Comparison of ENCODE assay signal across 13 cellular contexts in genomic region chr1:14880456-14881316, GRCh38.
DNase-seq lines count a peak whose midpoint lies in the region; ATAC-seq and TF ChIP-seq lines count a peak whose summit lies in the region.
"Had no signal": no experiment of that assay in that cellular context is flagged by ENCODE, and none has a peak within 500 bp of the region (broad histone marks: within the 10 kb centered on the region; RNA-seq: fewer than 3 reads in every experiment).

No MANE protein-coding gene starts in this region.

- TF ChIP-seq CTCF in body of pancreas (IDR thresholded peaks at IDR 0.05), result no peak
- no peak for TF ChIP-seq CTCF in upper lobe of left lung (IDR thresholded peaks at IDR 0.05)
- no peak for TF ChIP-seq CTCF in sigmoid colon (IDR thresholded peaks at IDR 0.05)

- WGBS in body of pancreas, 2 donors, result 52 to 57% methylated on average over 7 of the region's 7 CpGs
- WGBS in upper lobe of left lung, 2 donors, result 76 to 77% methylated on average over 7 of the region's 7 CpGs
- WGBS in sigmoid colon, 2 donors, result 82% methylated on average over 7 of the region's 7 CpGs

- DNase-seq in GOT3 (lab: John Stamatoyannopoulos, UW) (peak; percentile 29), body of pancreas (peak; percentile 48 to 71 (median 59)), kidney tubule cell (ENCODE audit: low spot score) (peak; percentile 75), upper lobe of left lung (peak in 1 of 2 donors; percentile 36), sigmoid colon (no peak), MV-4-11 (lab: John Stamatoyannopoulos, UW) (no peak)
- no peak for DNase-seq in stimulated activated CD4-positive, alpha-beta T cell treated with anti-CD3 and anti-CD28 coated beads, Interleukin-1b, Interleukin-23, amount 100 ng/mL, for 48 hours
- DNase-seq: activated CD4-positive, alpha-beta T cell treated with anti-CD3 and anti-CD28 coated beads, Interleukin-2, amount 50 U/mL, for 1 hour; NCI-H2227 treated with DMSO at 0.1 percent for 48 hours; T-helper 17 cell had no signal

- H3K27me3 ChIP-seq in body of pancreas (no peaks in the 10 kb centered on the region), upper lobe of left lung (no peaks in the 10 kb centered on the region), sigmoid colon (no peaks in the 10 kb centered on the region)

- H3K9me3 ChIP-seq in body of pancreas (no peaks in the 10 kb centered on the region), upper lobe of left lung (no peaks in the 10 kb centered on the region), sigmoid colon (no peaks in the 10 kb centered on the region)
- H3K9me3 ChIP-seq: Caco-2 had no signal

- H3K4me3 ChIP-seq in body of pancreas (no peak overlapping the region), upper lobe of left lung (no peak overlapping the region), sigmoid colon (no peak overlapping the region)

- TF ChIP-seq EP300 in upper lobe of left lung (IDR thresholded peaks at IDR 0.05), result no peak
- no peak for TF ChIP-seq EP300 in sigmoid colon (IDR thresholded peaks at IDR 0.05)

- peaks cover 59% of the 10 kb centered on the region for H3K4me1 ChIP-seq in body of pancreas
- peaks cover 0 to 5% (median 0%) of the 10 kb centered on the region in 4 donors for H3K4me1 ChIP-seq in upper lobe of left lung
- H3K4me1 ChIP-seq in sigmoid colon, result no peaks in the 10 kb centered on the region
- H3K4me1 ChIP-seq: Caco-2 had no signal

- no peaks in the 10 kb centered on the region for H3K36me3 ChIP-seq in body of pancreas (replicated peaks in 1 of 2; ENCODE audit: insufficient read depth in 1 of 2, low read depth in 2 of 2)
- H3K36me3 ChIP-seq in upper lobe of left lung, result no peaks in the 10 kb centered on the region
- H3K36me3 ChIP-seq in sigmoid colon, result no peaks in the 10 kb centered on the region

- H3K27ac ChIP-seq in body of pancreas (peak overlapping the region; percentile 15 to 73 (median 56)), upper lobe of left lung (peak overlapping the region in 1 of 4 donors; percentile 10), sigmoid colon (peak overlapping the region in 1 of 4 donors; percentile 3)

- intact Hi-C loops in body of pancreas (cut with DNase I), result no loop called here
- intact Hi-C loops in sigmoid colon (cut with DNase I), result no loop called here

- ATAC-seq in body of pancreas, result peak; percentile 78
- peak; percentile 34 to 75 for ATAC-seq in upper lobe of left lung (ENCODE audit: low FRiP score in 2 of 2)
- ATAC-seq in GM21619 (IDR thresholded peaks at IDR 0.05; ENCODE audit: unreplicated experiment), result no peak
- ATAC-seq: activated T-helper 17 cell treated with anti-CD3 and anti-CD28 coated beads, Interleukin-2, amount 50 U/mL, for 72 hours; T-helper 17 cell had no signal

- TF ChIP-seq POLR2A in body of pancreas (IDR thresholded peaks at IDR 0.05) (no peak), upper lobe of left lung (IDR thresholded peaks at IDR 0.05) (no peak), sigmoid colon (IDR thresholded peaks at IDR 0.05) (no peak)

Comparison
In these comparisons a context has a peak if more than half of its experiments do, and no peak if none do; other contexts are left out.
1. DNase-seq: peak in GOT3 (single experiment), body of pancreas (4 of 4) and kidney tubule cell (single experiment); none in sigmoid colon (single experiment), MV-4-11 (single experiment) and stimulated activated CD4-positive, alpha-beta T cell treated with anti-CD3 and anti-CD28 coated beads, Interleukin-1b, Interleukin-23, amount 100 ng/mL, for 48 hours (single experiment).